ENCODE assay signal across 8 cellular contexts in the genomic region with DNA sequence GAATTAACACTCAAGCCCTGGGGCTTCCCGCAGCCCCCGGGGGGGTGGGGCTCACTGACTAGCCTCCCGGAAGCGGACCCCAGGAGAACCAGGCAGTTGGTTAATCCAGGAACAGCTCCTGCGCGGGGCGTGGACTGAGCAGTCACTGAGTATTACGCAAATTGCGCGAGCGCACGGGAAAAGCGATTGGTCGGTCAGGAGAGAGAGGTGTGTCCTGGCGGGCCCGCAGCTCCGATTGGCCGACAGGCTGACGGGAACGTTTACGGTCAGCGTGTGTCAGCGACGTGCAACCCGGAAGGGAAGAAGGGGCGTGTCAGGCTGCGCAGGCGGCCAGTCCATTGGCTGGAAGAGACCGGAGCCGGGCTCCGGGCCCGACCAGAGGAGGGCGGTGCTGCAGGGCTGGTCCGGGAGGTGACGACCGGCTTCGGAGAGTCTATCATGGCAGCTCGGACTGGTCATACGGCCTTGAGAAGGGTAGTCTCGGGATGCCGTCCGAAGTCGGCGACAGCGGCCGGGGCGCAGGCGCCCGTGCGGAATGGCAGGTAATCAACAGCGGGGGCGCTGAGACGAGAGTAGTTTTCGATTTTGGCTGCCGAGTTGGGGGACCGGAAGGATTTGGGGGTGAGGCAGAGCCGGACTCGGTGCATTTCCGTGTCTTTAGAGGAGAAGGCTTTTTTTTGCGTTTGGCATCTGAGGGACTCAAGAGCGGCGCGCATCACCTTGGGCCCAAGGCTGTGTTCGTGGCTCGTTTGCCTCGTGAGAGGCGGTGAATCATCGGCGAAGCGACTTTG. TPM values are rescaled to one million over a fixed set of nuclear protein-coding genes. Genes with fewer than 3 reads are reported as not detected.
DNase-seq lines count a peak whose midpoint lies in the region; ATAC-seq and TF ChIP-seq lines count a peak whose summit lies in the region.

A gene (plus strand): TSS at position 430 of the 791 bp plus-strand sequence. CDS start 9 bp downstream, at position 439.

- no peak for TF ChIP-seq CTCF in WTC11 (IDR thresholded peaks at IDR 0.05)
- peak; percentile 27 for TF ChIP-seq CTCF in cardiac fibroblast (IDR thresholded peaks at IDR 0.05; ENCODE audit: low read depth, low read length)
- TF ChIP-seq CTCF in smooth muscle cell (IDR thresholded peaks at IDR 0.05; ENCODE audit: borderline replicate concordance, insufficient read depth, poor library complexity, severe bottlenecking) = no peak

- ATAC-seq in GM18909 (IDR thresholded peaks at IDR 0.05; ENCODE audit: poor library complexity, unreplicated experiment) (peak; percentile 95), HG03175 (IDR thresholded peaks at IDR 0.05; ENCODE audit: unreplicated experiment) (peak; percentile 91), WTC11 (peak; percentile 94)

- peak within 1 kb of the TSS; percentile 100 for H3K27ac Mint-ChIP-seq in WTC11

- no peaks in the 10 kb centered on the region for H3K36me3 Mint-ChIP-seq in WTC11

- peak within 1 kb of the TSS; percentile 92 for H3K4me2 ChIP-seq in smooth muscle cell

- peaks cover 10% of the 10 kb centered on the region for H3K4me1 Mint-ChIP-seq in WTC11

- H3K9ac ChIP-seq in smooth muscle cell (ENCODE audit: low read depth) = peak within 1 kb of the TSS; percentile 100

- H3K79me2 ChIP-seq in smooth muscle cell (ENCODE audit: low read depth) = peaks cover 45% of the 10 kb centered on the region

- DNase-seq in AG08396 (ENCODE audit: low spot score) (peak; percentile 97), NCI-H226 (peak; percentile 99), WTC11 (ENCODE audit: low spot score) (peak; percentile 99), cardiac fibroblast (ENCODE audit: low read depth in 2 of 2) (peak; percentile 100), iPS-NIHi7 (ENCODE audit: extremely low spot score) (peak; percentile 99), smooth muscle cell (lab: John Stamatoyannopoulos, UW; ENCODE audit: unreplicated experiment) (peak; percentile 94)

- H3K4me3 Mint-ChIP-seq in WTC11 = peak within 1 kb of the TSS; percentile 100

- no peaks in the 10 kb centered on the region for H3F3A ChIP-seq in smooth muscle cell (ENCODE audit: low read depth)

- no peaks in the 10 kb centered on the region for H3K27me3 ChIP-seq in smooth muscle cell (ENCODE audit: low read depth)

- POLR2A ChIA-PET in WTC11 (lab: Charles Lee) = interaction anchor here (0.6 to 1.6 kb wide), 13 partner anchors 10 to 252 kb away, joined by 3 to 27 read pairs (median 4); a partner anchor contains a TSS

- H3K4me3 ChIP-seq in cardiac fibroblast (replicated peaks in 1 of 2; ENCODE audit: low read depth in 2 of 2, low read length in 2 of 2) (peak within 1 kb of the TSS; percentile 89 to 99), smooth muscle cell (peak within 1 kb of the TSS; percentile 91)

- H2AFZ ChIP-seq in smooth muscle cell (ENCODE audit: low read depth) = peak within 1 kb of the TSS; percentile 56

- WGBS in smooth muscle cell (ENCODE audit: low lambda C conversion rate) = 1% methylated on average over 70 of the region's 70 CpGs

- H3K4me1 ChIP-seq in smooth muscle cell (ENCODE audit: low read depth) = peaks cover 11% of the 10 kb centered on the region

- CTCF ChIA-PET in WTC11 (lab: Charles Lee) = interaction anchor here (0.5 to 1.0 kb wide), 5 partner anchors 9 to 289 kb away, joined by 3 to 5 read pairs (median 3); no protein-coding TSS in a partner anchor

- H3K36me3 ChIP-seq in smooth muscle cell (ENCODE audit: low read depth) = no peaks in the 10 kb centered on the region

- H3K27me3 Mint-ChIP-seq in WTC11 (ENCODE audit: low read depth) = no peaks in the 10 kb centered on the region; the same call in 1 of the 2 replicates

- H3K9me3 Mint-ChIP-seq in WTC11 = peaks cover 5% of the 10 kb centered on the region

- no peaks in the 10 kb centered on the region for H3K9me3 ChIP-seq in smooth muscle cell (replicated peaks; ENCODE audit: low read depth)

- H4K20me1 ChIP-seq in smooth muscle cell (ENCODE audit: low read depth) = peaks cover 45% of the 10 kb centered on the region

- peak within 1 kb of the TSS; percentile 100 for H3K27ac ChIP-seq in smooth muscle cell (ENCODE audit: low read depth)

TF ChIP-seq in WTC11, 78 proteins besides CTCF, POLR2A, EP300 and RAD21 (continues in another document):
- TF ChIP-seq, protein P1, sequence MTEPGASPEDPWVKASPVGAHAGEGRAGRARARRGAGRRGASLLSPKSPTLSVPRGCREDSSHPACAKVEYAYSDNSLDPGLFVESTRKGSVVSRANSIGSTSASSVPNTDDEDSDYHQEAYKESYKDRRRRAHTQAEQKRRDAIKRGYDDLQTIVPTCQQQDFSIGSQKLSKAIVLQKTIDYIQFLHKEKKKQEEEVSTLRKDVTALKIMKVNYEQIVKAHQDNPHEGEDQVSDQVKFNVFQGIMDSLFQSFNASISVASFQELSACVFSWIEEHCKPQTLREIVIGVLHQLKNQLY (CRISPR knock-in tag; IDR thresholded peaks at IDR 0.05) = no peak
- TF ChIP-seq EMX1 (CRISPR knock-in tag; IDR thresholded peaks at IDR 0.05) (no peak), CREB1 (CRISPR knock-in tag; IDR thresholded peaks at IDR 0.05) (no peak), NFYB (CRISPR knock-in tag; conservative IDR thresholded peaks at IDR 0.05; ENCODE audit: low read depth) (peak; percentile 85), SOX15 (CRISPR knock-in tag; IDR thresholded peaks at IDR 0.05) (no peak), RORB (CRISPR knock-in tag; IDR thresholded peaks at IDR 0.05) (no peak), OVOL2 (CRISPR knock-in tag; IDR thresholded peaks at IDR 0.05; ENCODE audit: borderline replicate concordance) (no peak), GABPB1 (CRISPR knock-in tag; IDR thresholded peaks at IDR 0.05) (peak; percentile 71), ZNF416 (CRISPR knock-in tag; IDR thresholded peaks at IDR 0.05) (no peak), ELF4 (CRISPR knock-in tag; IDR thresholded peaks at IDR 0.05; ENCODE audit: low read depth) (no peak), MXD4 (CRISPR knock-in tag; IDR thresholded peaks at IDR 0.05; ENCODE audit: borderline replicate concordance) (no peak), ZNF396 (CRISPR knock-in tag; IDR thresholded peaks at IDR 0.05; ENCODE audit: borderline replicate concordance) (no peak)
- TF ChIP-seq, protein P2, sequence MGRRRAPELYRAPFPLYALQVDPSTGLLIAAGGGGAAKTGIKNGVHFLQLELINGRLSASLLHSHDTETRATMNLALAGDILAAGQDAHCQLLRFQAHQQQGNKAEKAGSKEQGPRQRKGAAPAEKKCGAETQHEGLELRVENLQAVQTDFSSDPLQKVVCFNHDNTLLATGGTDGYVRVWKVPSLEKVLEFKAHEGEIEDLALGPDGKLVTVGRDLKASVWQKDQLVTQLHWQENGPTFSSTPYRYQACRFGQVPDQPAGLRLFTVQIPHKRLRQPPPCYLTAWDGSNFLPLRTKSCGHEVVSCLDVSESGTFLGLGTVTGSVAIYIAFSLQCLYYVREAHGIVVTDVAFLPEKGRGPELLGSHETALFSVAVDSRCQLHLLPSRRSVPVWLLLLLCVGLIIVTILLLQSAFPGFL (CRISPR knock-in tag; IDR thresholded peaks at IDR 0.05; ENCODE audit: borderline replicate concordance) = 0 out of 2 replicates have a peak, but pooled peaks have one; percentile 53
- TF ChIP-seq, protein P3, sequence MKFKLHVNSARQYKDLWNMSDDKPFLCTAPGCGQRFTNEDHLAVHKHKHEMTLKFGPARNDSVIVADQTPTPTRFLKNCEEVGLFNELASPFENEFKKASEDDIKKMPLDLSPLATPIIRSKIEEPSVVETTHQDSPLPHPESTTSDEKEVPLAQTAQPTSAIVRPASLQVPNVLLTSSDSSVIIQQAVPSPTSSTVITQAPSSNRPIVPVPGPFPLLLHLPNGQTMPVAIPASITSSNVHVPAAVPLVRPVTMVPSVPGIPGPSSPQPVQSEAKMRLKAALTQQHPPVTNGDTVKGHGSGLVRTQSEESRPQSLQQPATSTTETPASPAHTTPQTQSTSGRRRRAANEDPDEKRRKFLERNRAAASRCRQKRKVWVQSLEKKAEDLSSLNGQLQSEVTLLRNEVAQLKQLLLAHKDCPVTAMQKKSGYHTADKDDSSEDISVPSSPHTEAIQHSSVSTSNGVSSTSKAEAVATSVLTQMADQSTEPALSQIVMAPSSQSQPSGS (CRISPR knock-in tag; IDR thresholded peaks at IDR 0.05; ENCODE audit: borderline replicate concordance, low read depth) = no peak
- TF ChIP-seq, protein P4, sequence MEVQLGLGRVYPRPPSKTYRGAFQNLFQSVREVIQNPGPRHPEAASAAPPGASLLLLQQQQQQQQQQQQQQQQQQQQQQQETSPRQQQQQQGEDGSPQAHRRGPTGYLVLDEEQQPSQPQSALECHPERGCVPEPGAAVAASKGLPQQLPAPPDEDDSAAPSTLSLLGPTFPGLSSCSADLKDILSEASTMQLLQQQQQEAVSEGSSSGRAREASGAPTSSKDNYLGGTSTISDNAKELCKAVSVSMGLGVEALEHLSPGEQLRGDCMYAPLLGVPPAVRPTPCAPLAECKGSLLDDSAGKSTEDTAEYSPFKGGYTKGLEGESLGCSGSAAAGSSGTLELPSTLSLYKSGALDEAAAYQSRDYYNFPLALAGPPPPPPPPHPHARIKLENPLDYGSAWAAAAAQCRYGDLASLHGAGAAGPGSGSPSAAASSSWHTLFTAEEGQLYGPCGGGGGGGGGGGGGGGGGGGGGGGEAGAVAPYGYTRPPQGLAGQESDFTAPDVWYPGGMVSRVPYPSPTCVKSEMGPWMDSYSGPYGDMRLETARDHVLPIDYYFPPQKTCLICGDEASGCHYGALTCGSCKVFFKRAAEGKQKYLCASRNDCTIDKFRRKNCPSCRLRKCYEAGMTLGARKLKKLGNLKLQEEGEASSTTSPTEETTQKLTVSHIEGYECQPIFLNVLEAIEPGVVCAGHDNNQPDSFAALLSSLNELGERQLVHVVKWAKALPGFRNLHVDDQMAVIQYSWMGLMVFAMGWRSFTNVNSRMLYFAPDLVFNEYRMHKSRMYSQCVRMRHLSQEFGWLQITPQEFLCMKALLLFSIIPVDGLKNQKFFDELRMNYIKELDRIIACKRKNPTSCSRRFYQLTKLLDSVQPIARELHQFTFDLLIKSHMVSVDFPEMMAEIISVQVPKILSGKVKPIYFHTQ (CRISPR knock-in tag; IDR thresholded peaks at IDR 0.05) = no peak

RNA-seq across cellular contexts. Expression of the gene that starts here (rescaled TPM):
- 17.7 to 21.7 TPM (median 19.9 TPM) in 3 replicates for total RNA-seq in WTC11 (2021)
- total RNA-seq in smooth muscle cell = 50.6 and 74.0 TPM in 2 replicates
- 52.4 and 61.5 TPM in 2 replicates for polyA plus RNA-seq in smooth muscle cell

Comparison
In these comparisons a context has a peak if more than half of its experiments do, and no peak if none do; other contexts are left out.
1. Peak in every context shown above with its lines: DNase-seq, ATAC-seq, H3K4me3 ChIP-seq and H3K27ac ChIP-seq.